1 cellular context compared by ENCODE assay signal in the genomic region with DNA sequence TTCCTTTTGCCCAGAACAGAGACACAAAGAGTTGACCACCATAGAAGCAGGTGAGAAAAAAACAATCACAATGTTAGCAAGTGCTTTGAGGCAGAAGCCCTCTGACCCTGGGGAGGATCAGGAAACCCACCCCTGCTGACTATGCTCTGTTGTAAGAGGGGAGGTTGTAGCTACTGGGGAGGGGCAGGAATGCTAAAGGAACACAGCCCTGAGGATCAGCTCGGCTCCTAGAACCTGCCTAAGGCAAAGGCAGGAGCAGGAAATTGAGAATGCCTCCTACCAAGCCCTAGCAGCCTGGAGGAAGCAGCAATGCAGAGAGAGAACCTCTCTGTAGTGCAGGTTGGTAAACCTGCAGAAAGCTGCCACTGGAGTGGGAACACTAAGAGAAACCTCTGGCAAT.
TF ChIP-seq lines count a peak whose summit lies in the region.

No MANE protein-coding gene starts in this region.

TF ChIP-seq in H1, 55 proteins besides CTCF, POLR2A, EP300 and RAD21:
- no peak for TF ChIP-seq CREB1 (IDR thresholded peaks at IDR 0.05)
- no peak for TF ChIP-seq RBBP5 (IDR thresholded peaks at IDR 0.05; ENCODE audit: borderline replicate concordance, low read depth, low read length)
- no peak for TF ChIP-seq POLR2AphosphoS5 (IDR thresholded peaks at IDR 0.05; ENCODE audit: low read depth, low read length)
- no peak for TF ChIP-seq NRF1 (IDR thresholded peaks at IDR 0.05; ENCODE audit: low read depth, low read length)
- TF ChIP-seq, protein P1, sequence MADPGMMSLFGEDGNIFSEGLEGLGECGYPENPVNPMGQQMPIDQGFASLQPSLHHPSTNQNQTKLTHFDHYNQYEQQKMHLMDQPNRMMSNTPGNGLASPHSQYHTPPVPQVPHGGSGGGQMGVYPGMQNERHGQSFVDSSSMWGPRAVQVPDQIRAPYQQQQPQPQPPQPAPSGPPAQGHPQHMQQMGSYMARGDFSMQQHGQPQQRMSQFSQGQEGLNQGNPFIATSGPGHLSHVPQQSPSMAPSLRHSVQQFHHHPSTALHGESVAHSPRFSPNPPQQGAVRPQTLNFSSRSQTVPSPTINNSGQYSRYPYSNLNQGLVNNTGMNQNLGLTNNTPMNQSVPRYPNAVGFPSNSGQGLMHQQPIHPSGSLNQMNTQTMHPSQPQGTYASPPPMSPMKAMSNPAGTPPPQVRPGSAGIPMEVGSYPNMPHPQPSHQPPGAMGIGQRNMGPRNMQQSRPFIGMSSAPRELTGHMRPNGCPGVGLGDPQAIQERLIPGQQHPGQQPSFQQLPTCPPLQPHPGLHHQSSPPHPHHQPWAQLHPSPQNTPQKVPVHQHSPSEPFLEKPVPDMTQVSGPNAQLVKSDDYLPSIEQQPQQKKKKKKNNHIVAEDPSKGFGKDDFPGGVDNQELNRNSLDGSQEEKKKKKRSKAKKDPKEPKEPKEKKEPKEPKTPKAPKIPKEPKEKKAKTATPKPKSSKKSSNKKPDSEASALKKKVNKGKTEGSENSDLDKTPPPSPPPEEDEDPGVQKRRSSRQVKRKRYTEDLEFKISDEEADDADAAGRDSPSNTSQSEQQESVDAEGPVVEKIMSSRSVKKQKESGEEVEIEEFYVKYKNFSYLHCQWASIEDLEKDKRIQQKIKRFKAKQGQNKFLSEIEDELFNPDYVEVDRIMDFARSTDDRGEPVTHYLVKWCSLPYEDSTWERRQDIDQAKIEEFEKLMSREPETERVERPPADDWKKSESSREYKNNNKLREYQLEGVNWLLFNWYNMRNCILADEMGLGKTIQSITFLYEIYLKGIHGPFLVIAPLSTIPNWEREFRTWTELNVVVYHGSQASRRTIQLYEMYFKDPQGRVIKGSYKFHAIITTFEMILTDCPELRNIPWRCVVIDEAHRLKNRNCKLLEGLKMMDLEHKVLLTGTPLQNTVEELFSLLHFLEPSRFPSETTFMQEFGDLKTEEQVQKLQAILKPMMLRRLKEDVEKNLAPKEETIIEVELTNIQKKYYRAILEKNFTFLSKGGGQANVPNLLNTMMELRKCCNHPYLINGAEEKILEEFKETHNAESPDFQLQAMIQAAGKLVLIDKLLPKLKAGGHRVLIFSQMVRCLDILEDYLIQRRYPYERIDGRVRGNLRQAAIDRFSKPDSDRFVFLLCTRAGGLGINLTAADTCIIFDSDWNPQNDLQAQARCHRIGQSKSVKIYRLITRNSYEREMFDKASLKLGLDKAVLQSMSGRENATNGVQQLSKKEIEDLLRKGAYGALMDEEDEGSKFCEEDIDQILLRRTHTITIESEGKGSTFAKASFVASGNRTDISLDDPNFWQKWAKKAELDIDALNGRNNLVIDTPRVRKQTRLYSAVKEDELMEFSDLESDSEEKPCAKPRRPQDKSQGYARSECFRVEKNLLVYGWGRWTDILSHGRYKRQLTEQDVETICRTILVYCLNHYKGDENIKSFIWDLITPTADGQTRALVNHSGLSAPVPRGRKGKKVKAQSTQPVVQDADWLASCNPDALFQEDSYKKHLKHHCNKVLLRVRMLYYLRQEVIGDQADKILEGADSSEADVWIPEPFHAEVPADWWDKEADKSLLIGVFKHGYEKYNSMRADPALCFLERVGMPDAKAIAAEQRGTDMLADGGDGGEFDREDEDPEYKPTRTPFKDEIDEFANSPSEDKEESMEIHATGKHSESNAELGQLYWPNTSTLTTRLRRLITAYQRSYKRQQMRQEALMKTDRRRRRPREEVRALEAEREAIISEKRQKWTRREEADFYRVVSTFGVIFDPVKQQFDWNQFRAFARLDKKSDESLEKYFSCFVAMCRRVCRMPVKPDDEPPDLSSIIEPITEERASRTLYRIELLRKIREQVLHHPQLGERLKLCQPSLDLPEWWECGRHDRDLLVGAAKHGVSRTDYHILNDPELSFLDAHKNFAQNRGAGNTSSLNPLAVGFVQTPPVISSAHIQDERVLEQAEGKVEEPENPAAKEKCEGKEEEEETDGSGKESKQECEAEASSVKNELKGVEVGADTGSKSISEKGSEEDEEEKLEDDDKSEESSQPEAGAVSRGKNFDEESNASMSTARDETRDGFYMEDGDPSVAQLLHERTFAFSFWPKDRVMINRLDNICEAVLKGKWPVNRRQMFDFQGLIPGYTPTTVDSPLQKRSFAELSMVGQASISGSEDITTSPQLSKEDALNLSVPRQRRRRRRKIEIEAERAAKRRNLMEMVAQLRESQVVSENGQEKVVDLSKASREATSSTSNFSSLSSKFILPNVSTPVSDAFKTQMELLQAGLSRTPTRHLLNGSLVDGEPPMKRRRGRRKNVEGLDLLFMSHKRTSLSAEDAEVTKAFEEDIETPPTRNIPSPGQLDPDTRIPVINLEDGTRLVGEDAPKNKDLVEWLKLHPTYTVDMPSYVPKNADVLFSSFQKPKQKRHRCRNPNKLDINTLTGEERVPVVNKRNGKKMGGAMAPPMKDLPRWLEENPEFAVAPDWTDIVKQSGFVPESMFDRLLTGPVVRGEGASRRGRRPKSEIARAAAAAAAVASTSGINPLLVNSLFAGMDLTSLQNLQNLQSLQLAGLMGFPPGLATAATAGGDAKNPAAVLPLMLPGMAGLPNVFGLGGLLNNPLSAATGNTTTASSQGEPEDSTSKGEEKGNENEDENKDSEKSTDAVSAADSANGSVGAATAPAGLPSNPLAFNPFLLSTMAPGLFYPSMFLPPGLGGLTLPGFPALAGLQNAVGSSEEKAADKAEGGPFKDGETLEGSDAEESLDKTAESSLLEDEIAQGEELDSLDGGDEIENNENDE (IDR thresholded peaks at IDR 0.05; ENCODE audit: insufficient replicate concordance, low read length), result no peak
- no peak for TF ChIP-seq TCF12 (IDR thresholded peaks at IDR 0.05; ENCODE audit: low read depth, low read length)
- TF ChIP-seq SIN3A (conservative IDR thresholded peaks at IDR 0.05 in 1 of 2, IDR thresholded peaks at IDR 0.05 in 1 of 2; ENCODE audit: low read depth in 1 of 2, low read length in 2 of 2), result no peak
- no peak for TF ChIP-seq SIRT6 (IDR thresholded peaks at IDR 0.05; ENCODE audit: low read length)
